In genomic region chr15:48565560-48566482, GRCh38 we compare ENCODE assay signal across 13 cellular contexts.
A peak's percentile ranks its signal among the peaks of the same experiment; 100 is the strongest.
DNase-seq lines count a peak whose midpoint lies in the region; ATAC-seq and TF ChIP-seq lines count a peak whose summit lies in the region.
"Had no signal": no experiment of that assay in that cellular context is flagged by ENCODE, and none has a peak within 500 bp of the region (broad histone marks: within the 10 kb centered on the region; RNA-seq: fewer than 3 reads in every experiment).

No MANE protein-coding gene starts in this region.

- ATAC-seq in Right ventricle myocardium inferior (peak; percentile 72), right cardiac atrium (peak; percentile 73 to 85), mucosa of descending colon (no peak), GM18858 (IDR thresholded peaks at IDR 0.05; ENCODE audit: unreplicated experiment) (no peak)
- ATAC-seq: natural killer cell had no signal

- H3K36me3 ChIP-seq in mucosa of descending colon (ENCODE audit: low read depth), result no peaks in the 10 kb centered on the region
- H3K36me3 ChIP-seq: upper lobe of left lung had no signal

- DNase-seq in Right ventricle myocardium inferior (ENCODE audit: missing footprints) (no peak), cardiac septum (ENCODE audit: low spot score) (no peak), brain pericyte (ENCODE audit: low read depth, low spot score) (peak; percentile 74), right cardiac atrium (no peak), mucosa of descending colon (no peak), NCI-H1694 (lab: John Stamatoyannopoulos, UW) (no peak)
- no peak for DNase-seq in activated effector memory CD4-positive, alpha-beta T cell treated with anti-CD3 and anti-CD28 coated beads, Interleukin-2, amount 50 U/mL, for 16 hours
- DNase-seq: activated CD8-positive, alpha-beta memory T cell treated with anti-CD3 and anti-CD28 coated beads for 24 hours; head of caudate nucleus; natural killer cell; NCI-H187 treated with DMSO at 0.1 percent for 48 hours; upper lobe of left lung had no signal

- intact Hi-C loops in Right ventricle myocardium inferior (cut with DNase I) (no loop called here), cardiac septum (cut with DNase I) (loop anchor here (10.0 kb wide), 1 partner anchor 79 kb away; the partner anchor contains the start of gene FBN1), right cardiac atrium (cut with DNase I) (no loop called here), mucosa of descending colon (cut with DNase I, micrococcal nuclease) (no loop called here)

- H3K9me3 ChIP-seq in right cardiac atrium (ENCODE audit: control insufficient read depth, low read length), result no peaks in the 10 kb centered on the region
- no peaks in the 10 kb centered on the region for H3K9me3 ChIP-seq in mucosa of descending colon
- H3K9me3 ChIP-seq: upper lobe of left lung had no signal

- no peaks in the 10 kb centered on the region for H3K27me3 ChIP-seq in right cardiac atrium (ENCODE audit: control insufficient read depth, insufficient read depth)
- H3K27me3 ChIP-seq: upper lobe of left lung had no signal

- no peak overlapping the region for H3K27ac ChIP-seq in right cardiac atrium (ENCODE audit: low read length)
- H3K27ac ChIP-seq: upper lobe of left lung had no signal

- WGBS in right cardiac atrium, result 68% methylated on average over 1 of the region's 1 CpG

- H3K4me1 ChIP-seq in right cardiac atrium (ENCODE audit: control insufficient read depth, insufficient read depth, low read length) (peaks cover 4% of the 10 kb centered on the region), mucosa of descending colon (ENCODE audit: low read depth) (no peaks in the 10 kb centered on the region)

- TF ChIP-seq CTCF in mucosa of descending colon (IDR thresholded peaks at IDR 0.05), result no peak

- H3K4me3 ChIP-seq in right cardiac atrium (ENCODE audit: low read length), result no peak overlapping the region
- H3K4me3 ChIP-seq in mucosa of descending colon, result no peak overlapping the region
- H3K4me3 ChIP-seq: upper lobe of left lung had no signal

Comparison
In these comparisons a context has a peak if more than half of its experiments do, and no peak if none do; other contexts are left out.
1. ATAC-seq: peak in Right ventricle myocardium inferior (single experiment) and right cardiac atrium (2 of 2); none in mucosa of descending colon (single experiment) and GM18858 (single experiment).